31 cellular contexts compared by ENCODE assay signal in genomic region chr4:142393127-142393526, GRCh38.
DNase-seq lines count a peak whose midpoint lies in the region; ATAC-seq, FAIRE-seq and TF ChIP-seq lines count a peak whose summit lies in the region.
"Had no signal": no experiment of that assay in that cellular context is flagged by ENCODE, and none has a peak within 500 bp of the region (broad histone marks: within the 10 kb centered on the region; RNA-seq: fewer than 3 reads in every experiment).

No MANE protein-coding gene starts in this region.

- no peak for ATAC-seq in activated T-cell treated with anti-CD3 and anti-CD28 coated beads, Interleukin-2, amount 50 U/mL, for 72 hours (replicated peaks in 1 of 2)
- ATAC-seq in CD4-positive, alpha-beta T cell (ENCODE audit: poor library complexity) = no peak
- ATAC-seq in T-cell (replicated peaks in 1 of 4) (no peak), GM12878 (peak; percentile 17; the same call in 2 of the 3 replicates), GM21619 (IDR thresholded peaks at IDR 0.05; ENCODE audit: unreplicated experiment) (no peak), upper lobe of right lung (no peak)
- ATAC-seq: CD8-positive, alpha-beta T cell; K562; Panc1 had no signal

- BruUV-seq in GM12878 (replicated peaks; lab: Mats Ljungman, UMichigan) = no TSS peak

- in situ Hi-C loops in GM12878 (cut with MboI) = no loop called here

- H3K27me3 Mint-ChIP-seq in activated T-cell treated with anti-CD3 and anti-CD28 coated beads, Interleukin-2, amount 50 U/mL, for 72 hours (ENCODE audit: low read depth) = no peaks in the 10 kb centered on the region
- no peaks in the 10 kb centered on the region for H3K27me3 Mint-ChIP-seq in CD4-positive, alpha-beta T cell
- H3K27me3 Mint-ChIP-seq in T-cell = no peaks in the 10 kb centered on the region

- no peak for TF ChIP-seq EP300 in GM12878 (IDR thresholded peaks at IDR 0.05; ENCODE audit: borderline replicate concordance in 1 of 2, control insufficient read depth in 1 of 2, low read depth in 2 of 2, low read length in 2 of 2)

- RAD21 ChIA-PET in GM12878 (lab: Charles Lee; ENCODE audit: unreplicated experiment) = no interaction called here

- H3K4me2 ChIP-seq in GM12878 (ENCODE audit: control insufficient read depth, insufficient read depth) = no peak overlapping the region
- H3K4me2 ChIP-seq: BLaER1 had no signal

- intact Hi-C loops in CD4-positive, alpha-beta T cell (cut with DNase I, micrococcal nuclease) = no loop called here
- intact Hi-C loops in GM12878 (cut with micrococcal nuclease; ENCODE audit: unreplicated experiment) (no loop called here), upper lobe of right lung (cut with DNase I) (no loop called here)

- H3K27ac Mint-ChIP-seq in activated T-cell treated with anti-CD3 and anti-CD28 coated beads, Interleukin-2, amount 50 U/mL, for 72 hours = peak overlapping the region; percentile 100
- H3K27ac Mint-ChIP-seq in CD4-positive, alpha-beta T cell = peak overlapping the region; percentile 93
- H3K27ac Mint-ChIP-seq in T-cell = peak overlapping the region; percentile 25 to 84
- H3K27ac Mint-ChIP-seq: HFFc6 had no signal

- WGBS in GM12878 (ENCODE audit: insufficient coverage, insufficient replicate concordance, low lambda C conversion rate, missing lambda C conversion rate) = 5% methylated on average over 4 of the region's 4 CpGs

- H3K4me1 Mint-ChIP-seq in activated T-cell treated with anti-CD3 and anti-CD28 coated beads, Interleukin-2, amount 50 U/mL, for 72 hours (ENCODE audit: low read depth) = peaks cover 99% of the 10 kb centered on the region
- H3K4me1 Mint-ChIP-seq in CD4-positive, alpha-beta T cell (ENCODE audit: low read depth) = peaks cover 91% of the 10 kb centered on the region
- peaks cover 73 to 90% (median 80%) of the 10 kb centered on the region in 3 donors for H3K4me1 Mint-ChIP-seq in T-cell

- peaks cover 10 to 37% of the 10 kb centered on the region in 2 donors for H3K36me3 Mint-ChIP-seq in activated T-cell treated with anti-CD3 and anti-CD28 coated beads, Interleukin-2, amount 50 U/mL, for 72 hours (ENCODE audit: insufficient read depth in 2 of 2)
- H3K36me3 Mint-ChIP-seq in CD4-positive, alpha-beta T cell (ENCODE audit: low read depth) = peaks cover 97% of the 10 kb centered on the region
- peaks cover 42% of the 10 kb centered on the region for H3K36me3 Mint-ChIP-seq in T-cell

- DNase-seq in activated T-cell treated with anti-CD3 and anti-CD28 coated beads, Interleukin-2, amount 50 U/mL, for 72 hours = no peak
- no peak for DNase-seq in activated T-cell treated with anti-CD3 and anti-CD28 coated beads, Interleukin-2, amount 50 U/mL, for 1 hour
- no peak for DNase-seq in CD4-positive, alpha-beta T cell
- no peak for DNase-seq in T-cell
- DNase-seq in GM12878 (ENCODE audit: low read depth, low spot score) = no peak
- no peak for DNase-seq in upper lobe of right lung
- DNase-seq: CD8-positive, alpha-beta T cell; DMS 273 treated with DMSO at 0.1 percent for 48 hours; DMS79; EL; GDM1; GOT3; HFFc6; Kasumi-1; NCI-H1092 treated with DMSO at 0.1 percent for 48 hours; NCI-H1436; NCI-H187; NCI-H2081 treated with DMSO at 0.1 percent for 48 hours; NCI-H2171; NCI-H226; NCI-H510A; NCI-H69; SIG-M5 had no signal

- H3K9me3 ChIP-seq in CD4-positive, alpha-beta T cell (ENCODE audit: control insufficient read depth, low read length) = no peaks in the 10 kb centered on the region
- H3K9me3 ChIP-seq in GM12878 (replicated peaks; ENCODE audit: control insufficient read depth, insufficient read depth, low read length) (no peaks in the 10 kb centered on the region), upper lobe of right lung (no peaks in the 10 kb centered on the region)
- H3K9me3 ChIP-seq: BLaER1, HAP-1 had no signal

- H2AFZ ChIP-seq in GM12878 (ENCODE audit: control insufficient read depth, low read depth, low read length) = no peak overlapping the region

- H3K4me1 ChIP-seq in GM12878 (ENCODE audit: control insufficient read depth, insufficient read depth, low read length) = no peaks in the 10 kb centered on the region
- no peaks in the 10 kb centered on the region for H3K4me1 ChIP-seq in upper lobe of right lung
- H3K4me1 ChIP-seq: BLaER1, HAP-1 had no signal

- H3K9me3 Mint-ChIP-seq in activated T-cell treated with anti-CD3 and anti-CD28 coated beads, Interleukin-2, amount 50 U/mL, for 72 hours = no peaks in the 10 kb centered on the region
- H3K9me3 Mint-ChIP-seq in CD4-positive, alpha-beta T cell = no peaks in the 10 kb centered on the region
- no peaks in the 10 kb centered on the region for H3K9me3 Mint-ChIP-seq in T-cell
- H3K9me3 Mint-ChIP-seq: CD8-positive, alpha-beta T cell had no signal

- CTCF ChIA-PET in CD4-positive, alpha-beta T cell (lab: Charles Lee) = interaction anchor here (1.1 to 2.1 kb wide), 2 partner anchors 20 to 174 kb away, joined by 3 to 5 read pairs; no protein-coding TSS in a partner anchor
- CTCF ChIA-PET in T-cell (lab: Charles Lee) = no interaction called here
- CTCF ChIA-PET in GM12878 (lab: Yijun Ruan, JAX) = no interaction called here

- TF ChIP-seq RAD21 in GM12878 (IDR thresholded peaks at IDR 0.05; ENCODE audit: insufficient read depth, low read depth, low read length) = no peak

- H3K36me3 ChIP-seq in GM12878 (ENCODE audit: control insufficient read depth in 2 of 2, insufficient read depth in 2 of 2, low read length in 1 of 2) (no peaks in the 10 kb centered on the region), upper lobe of right lung (no peaks in the 10 kb centered on the region)
- H3K36me3 ChIP-seq: BLaER1, HAP-1 had no signal

- H3K4me3 ChIP-seq in GM12878 = no peak overlapping the region
- H3K4me3 ChIP-seq in upper lobe of right lung = no peak overlapping the region
- H3K4me3 ChIP-seq: BLaER1, HAP-1, K562 had no signal

- no peak overlapping the region for H3K9ac ChIP-seq in GM12878 (ENCODE audit: control insufficient read depth, insufficient read depth, low read length)
- H3K9ac ChIP-seq: BLaER1 had no signal

- POLR2A ChIA-PET in CD4-positive, alpha-beta T cell (lab: Charles Lee) = no interaction called here
- POLR2A ChIA-PET in T-cell (lab: Charles Lee) (no interaction called here), GM12878 (lab: Charles Lee) (interaction anchor here (1.2 to 1.4 kb wide), 2 partner anchors 11 to 14 kb away, joined by 3 read pairs; no protein-coding TSS in a partner anchor)

- TF ChIP-seq POLR2A in GM12878 (IDR thresholded peaks at IDR 0.05; ENCODE audit: low read depth, low read length) = no peak

- no peak overlapping the region for H3K27ac ChIP-seq in CD4-positive, alpha-beta T cell (ENCODE audit: low read depth, low read length)
- no peak overlapping the region for H3K27ac ChIP-seq in GM12878 (ENCODE audit: control insufficient read depth, insufficient read depth)
- H3K27ac ChIP-seq in upper lobe of right lung = no peak overlapping the region
- H3K27ac ChIP-seq: BLaER1 had no signal

- H3K27me3 ChIP-seq in CD4-positive, alpha-beta T cell (ENCODE audit: control insufficient read depth, insufficient read depth, low read length) = no peaks in the 10 kb centered on the region
- no peaks in the 10 kb centered on the region for H3K27me3 ChIP-seq in GM12878 (replicated peaks in 1 of 2; ENCODE audit: control insufficient read depth in 2 of 2, insufficient read depth in 2 of 2, low read length in 1 of 2)
- H3K27me3 ChIP-seq in upper lobe of right lung = no peaks in the 10 kb centered on the region
- H3K27me3 ChIP-seq: BLaER1 had no signal

- SMC1A ChIA-PET in GM12878 (lab: Charles Lee; ENCODE audit: uncharacterized antibody, unreplicated experiment) = interaction anchor here (1.9 kb wide), 1 partner anchor 13 kb away, joined by 5 read pairs; no protein-coding TSS in a partner anchor

- TF ChIP-seq CTCF in CD4-positive, alpha-beta T cell (IDR thresholded peaks at IDR 0.05) = no peak
- TF ChIP-seq CTCF in GM12878 (IDR thresholded peaks at IDR 0.05 in 2 of 3, conservative IDR thresholded peaks at IDR 0.05 in 1 of 3; ENCODE audit: control insufficient read depth in 2 of 3, extremely low read depth in 1 of 3, insufficient read depth in 1 of 3, low read depth in 3 of 3, low read length in 3 of 3) (no peak), upper lobe of right lung (IDR thresholded peaks at IDR 0.05) (no peak)

- no peak for FAIRE-seq in GM12878 (lab: Jason Lieb, UNC)
- FAIRE-seq: A204.1, GM12891, HTR-8/SVneo, K562 had no signal

- peak overlapping the region in 1 of 2 donors; percentile 63 for H3K4me3 Mint-ChIP-seq in activated T-cell treated with anti-CD3 and anti-CD28 coated beads, Interleukin-2, amount 50 U/mL, for 72 hours
- peak overlapping the region; percentile 59 for H3K4me3 Mint-ChIP-seq in CD4-positive, alpha-beta T cell
- H3K4me3 Mint-ChIP-seq in T-cell = peak overlapping the region in 1 of 3 donors; percentile 24
- H3K4me3 Mint-ChIP-seq: CD8-positive, alpha-beta T cell; HFFc6 had no signal

- no peaks in the 10 kb centered on the region for H3K79me2 ChIP-seq in GM12878 (ENCODE audit: control insufficient read depth, insufficient read depth, low read length)

- no peaks in the 10 kb centered on the region for H4K20me1 ChIP-seq in GM12878 (ENCODE audit: control insufficient read depth, insufficient read depth)
- H4K20me1 ChIP-seq: BLaER1 had no signal

TF ChIP-seq in GM12878, 131 proteins besides CTCF, POLR2A, EP300 and RAD21 (continues in another document):
- peak; percentile 92 for TF ChIP-seq ZNF687 (IDR thresholded peaks at IDR 0.05)
